Comparison of ENCODE assay signal across 8 cellular contexts in the genomic region with DNA sequence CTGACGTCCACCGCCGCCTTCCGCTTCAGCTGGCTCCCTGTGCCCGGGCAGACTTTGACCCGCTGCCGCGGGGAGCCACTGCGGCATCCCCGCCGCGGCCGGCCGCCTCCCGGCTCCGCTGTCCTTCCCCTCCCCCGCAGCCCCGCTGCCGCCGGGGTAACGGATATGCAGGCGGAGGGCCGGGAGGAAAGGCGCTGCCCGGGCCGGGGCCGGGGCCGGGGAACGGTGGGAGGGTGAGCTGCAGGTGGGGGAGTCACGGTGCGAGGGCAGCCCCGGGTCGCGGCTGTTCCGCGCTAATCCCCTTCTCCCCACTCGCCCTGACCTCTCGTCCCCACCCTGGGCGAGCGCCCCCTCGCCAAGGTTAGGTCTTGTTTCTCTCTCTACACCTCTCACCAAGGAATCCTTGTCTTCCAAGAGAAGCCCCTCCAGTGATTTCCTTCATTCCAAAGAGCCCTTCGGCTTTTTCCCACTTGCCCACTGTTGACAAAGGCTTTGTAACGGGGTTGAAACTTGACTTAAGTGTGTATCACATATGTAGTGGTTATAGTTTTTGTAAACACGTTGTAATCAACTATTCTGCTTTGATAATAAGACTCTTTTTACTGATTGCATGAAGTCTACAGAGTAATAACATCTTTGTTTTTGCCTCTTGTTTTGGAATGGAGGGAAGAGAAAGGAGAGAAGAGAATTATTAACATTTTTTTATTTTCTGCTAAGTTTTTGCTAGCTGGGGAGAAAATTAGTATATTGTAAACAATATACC. TPM values are rescaled to one million over a fixed set of nuclear protein-coding genes. Genes with fewer than 3 reads are reported as not detected.
DNase-seq lines count a peak whose midpoint lies in the region; ATAC-seq, FAIRE-seq and TF ChIP-seq lines count a peak whose summit lies in the region.

No MANE protein-coding gene starts in this region.

- FAIRE-seq in RCC 7860 (lab: Jason Lieb, UNC) = no peak

- no peaks in the 10 kb centered on the region for H3K9me2 ChIP-seq in hepatocyte (replicated peaks; ENCODE audit: insufficient read depth)

- H3K9me3 ChIP-seq in SK-N-MC (ENCODE audit: low read depth, low read length) (no peaks in the 10 kb centered on the region), hepatocyte (ENCODE audit: low read depth) (no peaks in the 10 kb centered on the region)

- H3K27me3 ChIP-seq in hepatocyte = no peaks in the 10 kb centered on the region

- H3K4me1 ChIP-seq in hepatocyte (ENCODE audit: insufficient read depth) = peaks cover 14% of the 10 kb centered on the region

- peak overlapping the region; percentile 71 for H3K4me2 ChIP-seq in hepatocyte

- H3K9ac ChIP-seq in SK-N-MC (ENCODE audit: insufficient read length) = peak overlapping the region; percentile 49

- TF ChIP-seq CTCF in hepatocyte (IDR thresholded peaks at IDR 0.05; ENCODE audit: poor library complexity) = no peak

- H3K79me2 ChIP-seq in hepatocyte = peaks cover 50% of the 10 kb centered on the region

- H2AFZ ChIP-seq in hepatocyte = peak overlapping the region; percentile 58

- H3K27ac ChIP-seq in SK-N-MC = no peak overlapping the region
- H3K27ac ChIP-seq in angular gyrus (ENCODE audit: low read depth, low read length) = peak overlapping the region; percentile 90
- H3K27ac ChIP-seq in hepatocyte = peak overlapping the region; percentile 85

- H3K36me3 ChIP-seq in SK-N-MC (ENCODE audit: insufficient read depth, low read length) (no peaks in the 10 kb centered on the region), hepatocyte (replicated peaks; ENCODE audit: insufficient read depth, low read depth) (no peaks in the 10 kb centered on the region)

- WGBS in hepatocyte (ENCODE audit: low lambda C conversion rate, missing lambda C conversion rate) = 3% methylated on average over 26 of the region's 44 CpGs

- DNase-seq in DMS79 (lab: John Stamatoyannopoulos, UW) (peak; percentile 24), HPDE6-E6E7 (ENCODE audit: extremely low spot score) (peak; percentile 54), SK-N-MC (ENCODE audit: low read depth, low spot score) (no peak), hepatocyte (ENCODE audit: low spot score) (peak; percentile 82), skeletal muscle cell (ENCODE audit: low read depth) (no peak), RCC 7860 (ENCODE audit: low spot score) (no peak)

- H3K4me3 ChIP-seq in SK-N-MC = peak overlapping the region; percentile 97
- H3K4me3 ChIP-seq in hepatocyte = peak overlapping the region; percentile 48
- H3K4me3 ChIP-seq in skeletal muscle cell (ENCODE audit: low read depth, low read length) = peak overlapping the region; percentile 79

- peaks cover 19% of the 10 kb centered on the region for H4K20me1 ChIP-seq in hepatocyte (ENCODE audit: insufficient read depth, poor library complexity, severe bottlenecking)

- ATAC-seq in GM21367 (IDR thresholded peaks at IDR 0.05; ENCODE audit: unreplicated experiment) = peak; percentile 32

RNA-seq across cellular contexts. Expression of a gene that starts 0.7 kb away (rescaled TPM):
- total RNA-seq in hepatocyte = 41.5 and 45.7 TPM in 2 replicates
- polyA plus RNA-seq in hepatocyte = 14.6 and 18.2 TPM in 2 replicates

Comparison
In these comparisons a context has a peak if more than half of its experiments do, and no peak if none do; other contexts are left out.
1. DNase-seq: peak in DMS79 (single experiment), HPDE6-E6E7 (single experiment) and hepatocyte (single experiment); none in SK-N-MC (single experiment), skeletal muscle cell (single experiment) and RCC 7860 (single experiment).
2. Peak in every context shown above with its lines, with median percentiles within 50 percentile points of each other: H3K4me3 ChIP-seq.